ENCODE assay signal across 25 cellular contexts in genomic region chr18:69495841-69496533, GRCh38.
"Had no signal": no experiment of that assay in that cellular context is flagged by ENCODE, and none has a peak within 500 bp of the region (broad histone marks: within the 10 kb centered on the region; RNA-seq: fewer than 3 reads in every experiment).

No MANE protein-coding gene starts in this region.

- H2AFZ ChIP-seq: hepatocyte, parathyroid adenoma had no signal

- H3K27ac Mint-ChIP-seq: natural killer cell; progenitor cell of endocrine pancreas; stimulated activated naive B cell treated with anti-CD40 and anti-IgM and Interleukin-4, amounts not matched to agents 10 μg/mL and 1 μg/mL and 100 μg/mL, for 72 hours; stimulated activated naive CD8-positive, alpha-beta T cell treated with anti-CD3 and anti-CD28 coated beads, Interleukin-15, Interleukin-2, amounts not matched to agents 100 ng/mL and 50 ng/mL, for 24 hours had no signal

- H3K27ac ChIP-seq: coronary artery, esophagus muscularis mucosa, foreskin keratinocyte, gastroesophageal sphincter, heart left ventricle, hepatocyte, left ventricle myocardium inferior, lower lobe of right lung, neutrophil, parathyroid adenoma, sigmoid colon, thoracic aorta, transverse colon had no signal

- H3K79me2 ChIP-seq: hepatocyte, parathyroid adenoma had no signal

- H3K4me3 Mint-ChIP-seq: central memory CD8-positive, alpha-beta T cell; natural killer cell; stimulated activated naive B cell treated with anti-CD40 and anti-IgM and Interleukin-4, amounts not matched to agents 10 μg/mL and 1 μg/mL and 100 μg/mL, for 72 hours; stimulated activated naive CD8-positive, alpha-beta T cell treated with anti-CD3 and anti-CD28 coated beads, Interleukin-15, Interleukin-2, amounts not matched to agents 100 ng/mL and 50 ng/mL, for 24 hours had no signal

- H3K4me2 ChIP-seq: hepatocyte had no signal

- H3K9me3 Mint-ChIP-seq: central memory CD8-positive, alpha-beta T cell; natural killer cell; stimulated activated naive CD8-positive, alpha-beta T cell treated with anti-CD3 and anti-CD28 coated beads, Interleukin-15, Interleukin-2, amounts not matched to agents 100 ng/mL and 50 ng/mL, for 24 hours had no signal

- H3K4me1 Mint-ChIP-seq: central memory CD8-positive, alpha-beta T cell; natural killer cell; stimulated activated naive B cell treated with anti-CD40 and anti-IgM and Interleukin-4, amounts not matched to agents 10 μg/mL and 1 μg/mL and 100 μg/mL, for 72 hours had no signal

- H3K4me1 ChIP-seq: esophagus muscularis mucosa, foreskin keratinocyte, gastroesophageal sphincter, heart left ventricle, left ventricle myocardium inferior, lower lobe of right lung, parathyroid adenoma, transverse colon had no signal

- H3K36me3 Mint-ChIP-seq: natural killer cell; stimulated activated naive B cell treated with anti-CD40 and anti-IgM and Interleukin-4, amounts not matched to agents 10 μg/mL and 1 μg/mL and 100 μg/mL, for 72 hours had no signal

- H3K36me3 ChIP-seq: esophagus muscularis mucosa, gastroesophageal sphincter, heart left ventricle, left ventricle myocardium inferior, lower lobe of right lung, neutrophil, sigmoid colon, thoracic aorta, transverse colon had no signal

- H3K27me3 ChIP-seq: esophagus muscularis mucosa, foreskin keratinocyte, gastroesophageal sphincter, heart left ventricle, hepatocyte, neutrophil, sigmoid colon, transverse colon had no signal

- DNase-seq: dermis blood vessel endothelial cell; effector memory CD4-positive, alpha-beta T cell; foreskin keratinocyte; heart left ventricle; kidney glomerular epithelial cell; left colon; left ventricle myocardium inferior; lower lobe of right lung; natural killer cell; sigmoid colon; stimulated activated CD4-positive, alpha-beta T cell treated with anti-CD3 and anti-CD28 coated beads, Interleukin-4, amount 100 ng/mL, for 4 hours; stimulated activated naive B cell treated with anti-CD40 and anti-IgM and Interleukin-4, amounts not matched to agents 10 μg/mL and 1 μg/mL and 100 μg/mL, for 72 hours; transverse colon had no signal

- H3K9ac ChIP-seq: parathyroid adenoma had no signal

- H3K27me3 Mint-ChIP-seq: progenitor cell of endocrine pancreas; stimulated activated naive B cell treated with anti-CD40 and anti-IgM and Interleukin-4, amounts not matched to agents 10 μg/mL and 1 μg/mL and 100 μg/mL, for 72 hours had no signal

- H3K4me3 ChIP-seq: coronary artery, esophagus muscularis mucosa, gastroesophageal sphincter, heart left ventricle, hepatocyte, left ventricle myocardium inferior, lower lobe of right lung, sigmoid colon, thoracic aorta, transverse colon had no signal

- ATAC-seq: foreskin keratinocyte; gastroesophageal sphincter; heart left ventricle; left colon; natural killer cell; stimulated activated naive B cell treated with anti-CD40 and anti-IgM and Interleukin-4, amounts not matched to agents 10 μg/mL and 1 μg/mL and 100 μg/mL, for 72 hours had no signal

- FAIRE-seq: endothelial cell of umbilical vein, islet of Langerhans had no signal

- H3K9me3 ChIP-seq: esophagus muscularis mucosa, gastroesophageal sphincter, heart left ventricle, left ventricle myocardium inferior, lower lobe of right lung, neutrophil, sigmoid colon, thoracic aorta, transverse colon had no signal
